ENCODE assay signal across 8 cellular contexts in genomic region chr13:101624210-101624922, GRCh38.
A peak's percentile ranks its signal among the peaks of the same experiment; 100 is the strongest.
DNase-seq lines count a peak whose midpoint lies in the region; ATAC-seq and TF ChIP-seq lines count a peak whose summit lies in the region.

No MANE protein-coding gene starts in this region.

- no peaks in the 10 kb centered on the region for H4K20me1 ChIP-seq in BLaER1 treated with 17β-estradiol and CSF1 and Interleukin-3, amounts not matched to agents 10 nM and 100 nM
- H4K20me1 ChIP-seq in Loucy (ENCODE audit: insufficient read depth, low read length, poor library complexity, severe bottlenecking), result no peaks in the 10 kb centered on the region

- H3K4me3 ChIP-seq in BLaER1 treated with 17β-estradiol and CSF1 and Interleukin-3, amounts not matched to agents 10 nM and 100 nM, result peak overlapping the region in 9 of 10 experiments; percentile 8 to 51 (median 24); a peak in 13 of 20 replicates
- H3K4me3 ChIP-seq in Loucy (ENCODE audit: low read length, poor library complexity, severe bottlenecking) (no peak overlapping the region), ascending aorta (peak overlapping the region; percentile 19 to 48), muscle layer of duodenum (ENCODE audit: low read depth in 1 of 2, low read length in 2 of 2) (peak overlapping the region in 1 of 2 donors; percentile 41)

- peak overlapping the region; percentile 57 to 80 (median 70) for H3K9ac ChIP-seq in BLaER1 treated with 17β-estradiol and CSF1 and Interleukin-3, amounts not matched to agents 10 nM and 100 nM
- no peak overlapping the region for H3K9ac ChIP-seq in Loucy (ENCODE audit: low read depth, low read length, poor library complexity, severe bottlenecking)

- H3K9me2 ChIP-seq in Loucy (replicated peaks; ENCODE audit: low read depth, low read length), result no peaks in the 10 kb centered on the region

- TF ChIP-seq CTCF in Loucy (conservative IDR thresholded peaks at IDR 0.05; ENCODE audit: low read length) (no peak), ascending aorta (IDR thresholded peaks at IDR 0.05) (no peak)

- H3K79me2 ChIP-seq in Loucy (ENCODE audit: insufficient read depth, low read length), result no peaks in the 10 kb centered on the region

- ATAC-seq in GM19324 (IDR thresholded peaks at IDR 0.05; ENCODE audit: low FRiP score, unreplicated experiment) (no peak), GM18909 (IDR thresholded peaks at IDR 0.05; ENCODE audit: poor library complexity, unreplicated experiment) (no peak)

- H3K36me3 ChIP-seq in BLaER1 treated with 17β-estradiol and CSF1 and Interleukin-3, amounts not matched to agents 10 nM and 100 nM, result no peaks in the 10 kb centered on the region
- no peaks in the 10 kb centered on the region for H3K36me3 ChIP-seq in Loucy (ENCODE audit: insufficient read depth, low read length)
- H3K36me3 ChIP-seq in ascending aorta, result no peaks in the 10 kb centered on the region
- H3K36me3 ChIP-seq in muscle layer of duodenum (ENCODE audit: control insufficient read depth in 1 of 2, insufficient read depth in 2 of 2, low read length in 2 of 2), result no peaks in the 10 kb centered on the region

- no peaks in the 10 kb centered on the region for H3K27me3 ChIP-seq in BLaER1 treated with 17β-estradiol and CSF1 and Interleukin-3, amounts not matched to agents 10 nM and 100 nM
- no peaks in the 10 kb centered on the region for H3K27me3 ChIP-seq in Loucy (ENCODE audit: insufficient read depth, low read length, poor library complexity, severe bottlenecking)
- no peaks in the 10 kb centered on the region for H3K27me3 ChIP-seq in ascending aorta
- H3K27me3 ChIP-seq in muscle layer of duodenum (ENCODE audit: low read depth, low read length), result no peaks in the 10 kb centered on the region

- no peaks in the 10 kb centered on the region for H3F3A ChIP-seq in Loucy (ENCODE audit: low read depth)

- peak overlapping the region; percentile 72 to 88 (median 85) for H3K27ac ChIP-seq in BLaER1 treated with 17β-estradiol and CSF1 and Interleukin-3, amounts not matched to agents 10 nM and 100 nM
- H3K27ac ChIP-seq in ascending aorta, result peak overlapping the region; percentile 70 to 82
- peak overlapping the region; percentile 21 for H3K27ac ChIP-seq in muscle layer of duodenum (ENCODE audit: low read length)

- peak overlapping the region; percentile 68 to 89 (median 80) for H3K4me2 ChIP-seq in BLaER1 treated with 17β-estradiol and CSF1 and Interleukin-3, amounts not matched to agents 10 nM and 100 nM
- peak overlapping the region; percentile 23 for H3K4me2 ChIP-seq in Loucy (ENCODE audit: low read depth, low read length, poor library complexity, severe bottlenecking)

- intact Hi-C loops in ascending aorta (cut with DNase I), result no loop called here

- H3K9me3 ChIP-seq in BLaER1 treated with 17β-estradiol and CSF1 and Interleukin-3, amounts not matched to agents 10 nM and 100 nM (replicated peaks in 1 of 11), result no peaks in the 10 kb centered on the region
- H3K9me3 ChIP-seq in Loucy (ENCODE audit: insufficient read depth, low read depth, low read length), result no peaks in the 10 kb centered on the region
- H3K9me3 ChIP-seq in ascending aorta, result no peaks in the 10 kb centered on the region
- H3K9me3 ChIP-seq in muscle layer of duodenum (ENCODE audit: control insufficient read depth in 1 of 2, low read length in 2 of 2), result no peaks in the 10 kb centered on the region

- peak overlapping the region; percentile 36; the same call in 1 of the 2 replicates for H2AFZ ChIP-seq in Loucy (ENCODE audit: low read length)

- H3K4me1 ChIP-seq in BLaER1 treated with 17β-estradiol and CSF1 and Interleukin-3, amounts not matched to agents 10 nM and 100 nM, result peaks cover 37 to 56% (median 43%) of the 10 kb centered on the region in 10 experiments
- peaks cover 26% of the 10 kb centered on the region for H3K4me1 ChIP-seq in Loucy (ENCODE audit: insufficient read depth, low read length, poor library complexity, severe bottlenecking)
- peaks cover 4 to 22% of the 10 kb centered on the region in 2 donors for H3K4me1 ChIP-seq in ascending aorta
- no peaks in the 10 kb centered on the region for H3K4me1 ChIP-seq in muscle layer of duodenum (ENCODE audit: control insufficient read depth in 1 of 2, insufficient read depth in 2 of 2, low read length in 2 of 2)

- no peak for DNase-seq in ascending aorta (ENCODE audit: low spot score in 2 of 2)
- no peak for DNase-seq in stimulated activated CD4-positive, alpha-beta T cell treated with anti-CD3 and anti-CD28 coated beads, Interleukin-12 subunit alpha, Interleukin-12 subunit beta, amount 100 ng/mL, for 4 hours
- DNase-seq in AG20443 (ENCODE audit: low spot score), result no peak

Comparison
In these comparisons a context has a peak if more than half of its experiments do, and no peak if none do; other contexts are left out.
1. H3K27ac ChIP-seq: peak in every context shown above with its lines; median percentile 85 in BLaER1 treated with 17β-estradiol and CSF1 and Interleukin-3, amounts not matched to agents 10 nM and 100 nM; 76 in ascending aorta; 21 in muscle layer of duodenum.